ENCODE assay signal across 17 cellular contexts in the genomic region with DNA sequence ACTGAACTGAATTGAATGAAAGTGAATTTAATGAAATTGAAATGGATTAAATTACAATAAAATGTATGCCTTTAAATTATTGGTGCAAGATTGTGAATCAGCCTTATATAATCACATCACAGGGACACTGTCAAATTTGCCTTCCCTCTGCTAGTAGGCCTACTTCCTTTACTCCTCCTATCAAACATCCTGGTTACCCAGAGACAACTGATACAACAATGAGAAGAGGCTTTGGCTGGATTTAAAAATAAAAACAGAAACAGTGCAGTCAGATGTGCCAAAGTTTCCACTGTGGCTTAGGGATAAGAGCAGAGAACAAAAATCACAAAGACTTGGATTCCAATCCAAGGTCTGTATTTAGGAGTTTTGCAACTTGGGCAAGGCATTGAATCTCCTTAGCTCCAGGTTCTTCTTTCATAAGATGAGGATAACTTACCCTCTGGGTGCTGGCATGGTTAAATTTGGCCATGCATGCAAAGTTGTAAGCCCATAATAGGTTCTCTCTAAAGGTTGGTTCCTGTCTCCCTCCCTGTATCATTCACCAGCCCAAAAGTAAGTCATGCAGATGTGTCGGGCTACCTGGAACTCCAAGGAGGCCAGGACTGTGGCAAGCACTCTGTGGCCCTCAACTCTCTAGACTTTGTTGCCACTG.
DNase-seq lines count a peak whose midpoint lies in the region; ATAC-seq and TF ChIP-seq lines count a peak whose summit lies in the region.
"Had no signal": no experiment of that assay in that cellular context is flagged by ENCODE, and none has a peak within 500 bp of the region (broad histone marks: within the 10 kb centered on the region; RNA-seq: fewer than 3 reads in every experiment).

No MANE protein-coding gene starts in this region.

- TF ChIP-seq EP300 in esophagus muscularis mucosa (IDR thresholded peaks at IDR 0.05) (no peak), sigmoid colon (IDR thresholded peaks at IDR 0.05) (no peak)

- H3K27ac ChIP-seq in esophagus muscularis mucosa (replicated peaks in 1 of 4) (no peak overlapping the region), sigmoid colon (no peak overlapping the region)
- H3K27ac ChIP-seq: BLaER1 treated with 17β-estradiol and CSF1 and Interleukin-3, amounts not matched to agents 10 nM and 100 nM had no signal

- TF ChIP-seq POLR2A in esophagus muscularis mucosa (IDR thresholded peaks at IDR 0.05; ENCODE audit: low read depth) (no peak), sigmoid colon (IDR thresholded peaks at IDR 0.05) (no peak)

- no peak for DNase-seq in Right ventricle myocardium inferior (ENCODE audit: missing footprints)
- no peak for DNase-seq in cardiac septum (ENCODE audit: low spot score)
- peak; percentile 66 for DNase-seq in esophagus muscularis mucosa (ENCODE audit: extremely low spot score)
- DNase-seq in left ventricle myocardium superior: no peak
- DNase-seq in myocyte (ENCODE audit: low read depth): peak; percentile 29
- DNase-seq in sigmoid colon: no peak
- DNase-seq in DMS153 treated with DMSO at 0.1 percent for 48 hours (lab: John Stamatoyannopoulos, UW; ENCODE audit: unreplicated experiment): no peak
- DNase-seq in islet precursor cell: no peak
- DNase-seq: Calu3; CD8-positive, alpha-beta T cell; DMS53; DND-41; EL; GOT3; H7 had no signal

- no peak overlapping the region for H3K4me3 ChIP-seq in esophagus muscularis mucosa
- H3K4me3 ChIP-seq in sigmoid colon: no peak overlapping the region
- H3K4me3 ChIP-seq: BLaER1 treated with 17β-estradiol and CSF1 and Interleukin-3, amounts not matched to agents 10 nM and 100 nM; GM12878 had no signal

- H3K4me1 ChIP-seq in esophagus muscularis mucosa (no peaks in the 10 kb centered on the region), sigmoid colon (no peaks in the 10 kb centered on the region)
- H3K4me1 ChIP-seq: BLaER1 treated with 17β-estradiol and CSF1 and Interleukin-3, amounts not matched to agents 10 nM and 100 nM had no signal

- no peak for TF ChIP-seq CTCF in esophagus muscularis mucosa (IDR thresholded peaks at IDR 0.05)
- TF ChIP-seq CTCF in sigmoid colon (IDR thresholded peaks at IDR 0.05): no peak

- H3K36me3 ChIP-seq in esophagus muscularis mucosa (no peaks in the 10 kb centered on the region), sigmoid colon (no peaks in the 10 kb centered on the region)
- H3K36me3 ChIP-seq: BLaER1 treated with 17β-estradiol and CSF1 and Interleukin-3, amounts not matched to agents 10 nM and 100 nM had no signal

- 0% methylated on average over 1 of the region's 1 CpG for WGBS in esophagus muscularis mucosa
- WGBS in sigmoid colon, 2 donors: 96 to 97% methylated on average over 1 of the region's 1 CpG

- H3K27me3 ChIP-seq in esophagus muscularis mucosa (no peaks in the 10 kb centered on the region), sigmoid colon (no peaks in the 10 kb centered on the region)
- H3K27me3 ChIP-seq: BLaER1 treated with 17β-estradiol and CSF1 and Interleukin-3, amounts not matched to agents 10 nM and 100 nM had no signal

- ATAC-seq in Right ventricle myocardium inferior (peak; percentile 77), left ventricle myocardium superior (peak; percentile 88)
- ATAC-seq: CD8-positive, alpha-beta T cell; GM12878 had no signal

- intact Hi-C loops in Right ventricle myocardium inferior (cut with DNase I): loop anchor here (5.0 kb wide), 1 partner anchor 99 kb away; a partner anchor contains a TSS
- intact Hi-C loops in cardiac septum (cut with DNase I): no loop called here
- intact Hi-C loops in esophagus muscularis mucosa (cut with DNase I): no loop called here
- intact Hi-C loops in left ventricle myocardium superior (cut with micrococcal nuclease): no loop called here
- intact Hi-C loops in sigmoid colon (cut with DNase I): no loop called here

- H3K9me3 ChIP-seq in esophagus muscularis mucosa (no peaks in the 10 kb centered on the region), sigmoid colon (no peaks in the 10 kb centered on the region)
- H3K9me3 ChIP-seq: BLaER1 treated with 17β-estradiol and CSF1 and Interleukin-3, amounts not matched to agents 10 nM and 100 nM had no signal

Comparison
In these comparisons a context has a peak if more than half of its experiments do, and no peak if none do; other contexts are left out.
1. DNase-seq: peak in esophagus muscularis mucosa (single experiment) and myocyte (single experiment); none in Right ventricle myocardium inferior (single experiment), cardiac septum (single experiment), left ventricle myocardium superior (single experiment), sigmoid colon (single experiment), DMS153 treated with DMSO at 0.1 percent for 48 hours (single experiment) and islet precursor cell (single experiment).